In genomic region chr17:57350266-57350665, GRCh38 we compare ENCODE assay signal across 19 cellular contexts.
DNase-seq lines count a peak whose midpoint lies in the region; ATAC-seq, FAIRE-seq and TF ChIP-seq lines count a peak whose summit lies in the region.
"Had no signal": no experiment of that assay in that cellular context is flagged by ENCODE, and none has a peak within 500 bp of the region (broad histone marks: within the 10 kb centered on the region; RNA-seq: fewer than 3 reads in every experiment).

No MANE protein-coding gene starts in this region.

- H3K36me3 ChIP-seq in adipocyte (ENCODE audit: control insufficient read depth, insufficient read depth, low read length, severe bottlenecking): peaks cover 4% of the 10 kb centered on the region

- no peak for TF ChIP-seq CTCF in AG09319 (IDR thresholded peaks at IDR 0.05; ENCODE audit: low read depth, low read length)

- no peaks in the 10 kb centered on the region for H3K9me3 ChIP-seq in adipocyte (ENCODE audit: control insufficient read depth, low read length)
- H3K9me3 ChIP-seq: A549 had no signal

- DNase-seq in AG09319 (ENCODE audit: extremely low read depth, low read depth) (peak; percentile 3), adipocyte (ENCODE audit: low read depth) (peak; percentile 30), left cardiac atrium (peak; percentile 71), mucosa of gallbladder (ENCODE audit: low spot score) (peak; percentile 71), SIG-M5 treated with dmso at 0.1 percent for 504 hours (lab: John Stamatoyannopoulos, UW; ENCODE audit: unreplicated experiment) (no peak), frontal cortex (ENCODE audit: low spot score in 2 of 2) (no peak)
- DNase-seq in activated CD4-positive, alpha-beta T cell treated with anti-CD3 and anti-CD28 coated beads, Interleukin-2, amount 50 U/mL, for 48 hours: no peak
- DNase-seq: activated CD4-positive, alpha-beta T cell treated with anti-CD3 and anti-CD28 coated beads, Interleukin-2, amount 50 U/mL, for 4 hours; activated naive CD4-positive, alpha-beta T cell treated with anti-CD3 and anti-CD28 coated beads, Interleukin-2, amount 10 ng/mL, durations not matched to agents 7 days and 5 days; GM23248; naive thymus-derived CD8-positive, alpha-beta T cell; NCI-H187; NCI-H446; stimulated activated CD4-positive, alpha-beta T cell treated with anti-CD3 and anti-CD28 coated beads, Interleukin-4, amount 100 ng/mL, for 24 hours had no signal

- no peak for FAIRE-seq in frontal cortex (lab: Jason Lieb, UNC)
- FAIRE-seq: A549 had no signal

- H3K27me3 ChIP-seq in adipocyte (replicated peaks; ENCODE audit: control insufficient read depth, insufficient read depth, low read length): no peaks in the 10 kb centered on the region

- H3K4me1 ChIP-seq in adipocyte (ENCODE audit: control insufficient read depth, insufficient read depth, low read length): no peaks in the 10 kb centered on the region

- no peak overlapping the region for H3K9ac ChIP-seq in adipocyte (ENCODE audit: low read length)
- H3K9ac ChIP-seq: GM23248, parathyroid adenoma had no signal

- intact Hi-C loops in left cardiac atrium (cut with DNase I): no loop called here

- ATAC-seq in left cardiac atrium (peak; percentile 77 to 78), GM19324 (IDR thresholded peaks at IDR 0.05; ENCODE audit: low FRiP score, unreplicated experiment) (no peak)
- ATAC-seq: A549; naive thymus-derived CD8-positive, alpha-beta T cell had no signal

- H3K4me3 ChIP-seq in adipocyte (ENCODE audit: low read length): no peak overlapping the region
- H3K4me3 ChIP-seq: A549, GM23248, lung, skin epidermis had no signal

Comparison
In these comparisons a context has a peak if more than half of its experiments do, and no peak if none do; other contexts are left out.
1. DNase-seq: peak in AG09319 (single experiment), adipocyte (single experiment), left cardiac atrium (single experiment) and mucosa of gallbladder (single experiment); none in SIG-M5 treated with dmso at 0.1 percent for 504 hours (single experiment), frontal cortex (0 of 2) and activated CD4-positive, alpha-beta T cell treated with anti-CD3 and anti-CD28 coated beads, Interleukin-2, amount 50 U/mL, for 48 hours (0 of 2).